Comparison of ENCODE assay signal across 1 cellular context in the genomic region with DNA sequence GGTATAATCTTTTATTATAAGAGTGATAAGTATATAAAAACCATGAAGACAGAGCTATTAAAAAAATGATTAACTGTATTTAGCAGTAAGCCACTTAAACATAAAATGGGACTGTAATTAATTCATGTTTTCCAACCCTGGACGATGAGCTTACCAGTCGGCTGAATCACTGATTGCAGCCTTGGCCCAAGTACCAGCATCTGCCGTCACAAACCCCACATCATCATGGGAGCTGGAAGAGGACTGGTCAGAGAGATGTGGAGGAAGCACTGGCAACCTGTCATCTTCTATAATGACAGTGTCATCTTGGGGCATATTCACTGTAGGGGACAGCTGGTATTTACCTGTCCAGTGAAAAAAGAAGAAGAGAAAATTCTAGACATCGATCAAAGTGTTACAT.
TF ChIP-seq lines count a peak whose summit lies in the region.

No MANE protein-coding gene starts in this region.

TF ChIP-seq in SK-N-SH, 30 proteins besides CTCF, POLR2A, EP300 and RAD21 (continued from another document):
- TF ChIP-seq FOXJ3 (CRISPR knock-in tag; IDR thresholded peaks at IDR 0.05) = no peak
- no peak for TF ChIP-seq MAX (IDR thresholded peaks at IDR 0.05; ENCODE audit: low read depth)
- TF ChIP-seq, protein P1, sequence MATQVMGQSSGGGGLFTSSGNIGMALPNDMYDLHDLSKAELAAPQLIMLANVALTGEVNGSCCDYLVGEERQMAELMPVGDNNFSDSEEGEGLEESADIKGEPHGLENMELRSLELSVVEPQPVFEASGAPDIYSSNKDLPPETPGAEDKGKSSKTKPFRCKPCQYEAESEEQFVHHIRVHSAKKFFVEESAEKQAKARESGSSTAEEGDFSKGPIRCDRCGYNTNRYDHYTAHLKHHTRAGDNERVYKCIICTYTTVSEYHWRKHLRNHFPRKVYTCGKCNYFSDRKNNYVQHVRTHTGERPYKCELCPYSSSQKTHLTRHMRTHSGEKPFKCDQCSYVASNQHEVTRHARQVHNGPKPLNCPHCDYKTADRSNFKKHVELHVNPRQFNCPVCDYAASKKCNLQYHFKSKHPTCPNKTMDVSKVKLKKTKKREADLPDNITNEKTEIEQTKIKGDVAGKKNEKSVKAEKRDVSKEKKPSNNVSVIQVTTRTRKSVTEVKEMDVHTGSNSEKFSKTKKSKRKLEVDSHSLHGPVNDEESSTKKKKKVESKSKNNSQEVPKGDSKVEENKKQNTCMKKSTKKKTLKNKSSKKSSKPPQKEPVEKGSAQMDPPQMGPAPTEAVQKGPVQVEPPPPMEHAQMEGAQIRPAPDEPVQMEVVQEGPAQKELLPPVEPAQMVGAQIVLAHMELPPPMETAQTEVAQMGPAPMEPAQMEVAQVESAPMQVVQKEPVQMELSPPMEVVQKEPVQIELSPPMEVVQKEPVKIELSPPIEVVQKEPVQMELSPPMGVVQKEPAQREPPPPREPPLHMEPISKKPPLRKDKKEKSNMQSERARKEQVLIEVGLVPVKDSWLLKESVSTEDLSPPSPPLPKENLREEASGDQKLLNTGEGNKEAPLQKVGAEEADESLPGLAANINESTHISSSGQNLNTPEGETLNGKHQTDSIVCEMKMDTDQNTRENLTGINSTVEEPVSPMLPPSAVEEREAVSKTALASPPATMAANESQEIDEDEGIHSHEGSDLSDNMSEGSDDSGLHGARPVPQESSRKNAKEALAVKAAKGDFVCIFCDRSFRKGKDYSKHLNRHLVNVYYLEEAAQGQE (IDR thresholded peaks at IDR 0.05; ENCODE audit: low read depth, low read length) = no peak
- no peak for TF ChIP-seq GATA2 (CRISPR knock-in tag; IDR thresholded peaks at IDR 0.05)
- no peak for TF ChIP-seq JUND (IDR thresholded peaks at IDR 0.05)
- TF ChIP-seq RCOR1 (IDR thresholded peaks at IDR 0.05; ENCODE audit: low read length) = no peak
- TF ChIP-seq EZH2phosphoT487 (IDR thresholded peaks at IDR 0.05; ENCODE audit: borderline replicate concordance, low read depth) = no peak
- no peak for TF ChIP-seq RXRA (IDR thresholded peaks at IDR 0.05; ENCODE audit: borderline replicate concordance, low read depth)
